In the genomic region with DNA sequence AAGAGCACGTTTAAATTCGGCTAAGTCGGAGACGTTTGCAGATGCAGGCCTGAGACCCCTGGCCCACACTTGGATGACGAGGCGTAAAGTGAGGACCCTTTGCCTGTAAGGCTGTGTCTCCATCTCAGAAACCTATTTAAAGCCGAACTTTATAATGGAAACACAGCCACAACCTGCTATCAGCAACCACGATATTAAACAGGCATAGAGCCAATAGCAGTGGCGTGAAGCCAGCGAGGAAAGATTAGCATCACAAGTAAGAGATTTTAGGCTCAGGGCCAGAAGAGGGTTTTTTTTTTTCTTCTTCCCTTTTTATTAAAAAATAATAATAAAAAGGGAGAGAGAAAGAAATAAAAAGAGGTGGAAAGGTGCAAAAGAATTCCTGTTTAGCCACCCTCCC, we compare ENCODE assay signal across 2 cellular contexts.
TF ChIP-seq lines count a peak whose summit lies in the region.

No MANE protein-coding gene starts in this region.

TF ChIP-seq in HEK293, 187 proteins besides CTCF, POLR2A, EP300 and RAD21 (continued from another document):
- no peak for TF ChIP-seq ZNF629 (tag by site-specific recombination; IDR thresholded peaks at IDR 0.05)
- TF ChIP-seq, protein P1, sequence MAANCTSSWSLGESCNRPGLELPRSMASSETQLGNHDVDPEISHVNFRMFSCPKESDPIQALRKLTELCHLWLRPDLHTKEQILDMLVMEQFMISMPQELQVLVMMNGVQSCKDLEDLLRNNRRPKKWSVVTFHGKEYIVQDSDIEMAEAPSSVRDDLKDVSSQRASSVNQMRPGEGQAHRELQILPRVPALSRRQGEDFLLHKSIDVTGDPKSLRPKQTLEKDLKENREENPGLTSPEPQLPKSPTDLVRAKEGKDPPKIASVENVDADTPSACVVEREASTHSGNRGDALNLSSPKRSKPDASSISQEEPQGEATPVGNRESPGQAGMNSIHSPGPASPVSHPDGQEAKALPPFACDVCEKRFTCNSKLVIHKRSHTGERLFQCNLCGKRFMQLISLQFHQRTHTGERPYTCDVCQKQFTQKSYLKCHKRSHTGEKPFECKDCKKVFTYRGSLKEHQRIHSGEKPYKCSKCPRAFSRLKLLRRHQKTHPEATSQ (tag by site-specific recombination; IDR thresholded peaks at IDR 0.05): no peak

TF ChIP-seq in endothelial cell of umbilical vein, 7 proteins besides CTCF, POLR2A, EP300 and RAD21 (continued from another document):
- TF ChIP-seq FOS (IDR thresholded peaks at IDR 0.05; ENCODE audit: borderline replicate concordance, insufficient read depth, low read length) (no peak), POLR2AphosphoS5 (IDR thresholded peaks at IDR 0.05; ENCODE audit: insufficient read depth, low read depth, low read length) (no peak), GATA2 (IDR thresholded peaks at IDR 0.05; ENCODE audit: insufficient read depth, insufficient read length, low read depth, low read length) (peak; percentile 80)
- TF ChIP-seq, protein P2, sequence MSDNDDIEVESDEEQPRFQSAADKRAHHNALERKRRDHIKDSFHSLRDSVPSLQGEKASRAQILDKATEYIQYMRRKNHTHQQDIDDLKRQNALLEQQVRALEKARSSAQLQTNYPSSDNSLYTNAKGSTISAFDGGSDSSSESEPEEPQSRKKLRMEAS (IDR thresholded peaks at IDR 0.05; ENCODE audit: insufficient read depth, insufficient read length): no peak
